13 cellular contexts compared by ENCODE assay signal in genomic region chr20:39516964-39517363, GRCh38.
"Had no signal": no experiment of that assay in that cellular context is flagged by ENCODE, and none has a peak within 500 bp of the region (broad histone marks: within the 10 kb centered on the region; RNA-seq: fewer than 3 reads in every experiment).

No MANE protein-coding gene starts in this region.

- H3K27ac Mint-ChIP-seq: activated naive CD4-positive, alpha-beta T cell treated with anti-CD3 and anti-CD28 coated beads for 36 hours; activated naive CD8-positive, alpha-beta T cell treated with anti-CD3 and anti-CD28 coated beads, Interleukin-2, amount 50 U/mL, for 24 hours; activated T-helper 2 cell treated with anti-CD3 and anti-CD28 coated beads, Interferon-gamma antibody, Interleukin-2, Interleukin-4, amounts not matched to agents 10 μg/mL and 5 μg/mL and 100 μg/mL, durations not matched to agents 14 hours and 24 hours and 36 hours; neural progenitor cell had no signal

- H3K36me3 Mint-ChIP-seq: neural progenitor cell had no signal

- H3K4me1 Mint-ChIP-seq: activated naive CD8-positive, alpha-beta T cell treated with anti-CD3 and anti-CD28 coated beads, Interleukin-2, amount 50 U/mL, for 24 hours; neural progenitor cell had no signal

- H3K4me3 ChIP-seq: neural progenitor cell, ovary, sigmoid colon, spleen had no signal

- H3K27me3 Mint-ChIP-seq: activated naive CD8-positive, alpha-beta T cell treated with anti-CD3 and anti-CD28 coated beads, Interleukin-2, amount 50 U/mL, for 24 hours had no signal

- H3K4me3 Mint-ChIP-seq: activated naive CD4-positive, alpha-beta T cell treated with anti-CD3 and anti-CD28 coated beads for 36 hours; activated naive CD8-positive, alpha-beta T cell treated with anti-CD3 and anti-CD28 coated beads, Interleukin-2, amount 50 U/mL, for 24 hours; neural progenitor cell had no signal

- H3K9me3 Mint-ChIP-seq: activated T-helper 2 cell treated with anti-CD3 and anti-CD28 coated beads, Interferon-gamma antibody, Interleukin-2, Interleukin-4, amounts not matched to agents 10 μg/mL and 5 μg/mL and 100 μg/mL, durations not matched to agents 14 hours and 24 hours and 36 hours; neural progenitor cell had no signal

- DNase-seq: activated CD4-positive, alpha-beta T cell treated with anti-CD3 and anti-CD28 coated beads, Interleukin-2, amount 50 U/mL, for 48 hours; activated naive CD4-positive, alpha-beta T cell treated with anti-CD3 and anti-CD28 coated beads for 36 hours; activated naive CD8-positive, alpha-beta T cell treated with anti-CD3 and anti-CD28 coated beads, Interleukin-2, amount 50 U/mL, for 24 hours; aorta; cerebellar nuclear complex; effector memory CD4-positive, alpha-beta T cell; foreskin keratinocyte; ovary; sigmoid colon; spleen had no signal

- H3K27me3 ChIP-seq: foreskin keratinocyte, neural progenitor cell, ovary, sigmoid colon, spleen had no signal

- H3K27ac ChIP-seq: foreskin keratinocyte, neural progenitor cell, ovary, sigmoid colon, spleen, VCaP had no signal

- ATAC-seq: activated naive CD8-positive, alpha-beta T cell treated with anti-CD3 and anti-CD28 coated beads, Interleukin-2, amount 50 U/mL, for 24 hours; foreskin keratinocyte had no signal
